In the genomic region with DNA sequence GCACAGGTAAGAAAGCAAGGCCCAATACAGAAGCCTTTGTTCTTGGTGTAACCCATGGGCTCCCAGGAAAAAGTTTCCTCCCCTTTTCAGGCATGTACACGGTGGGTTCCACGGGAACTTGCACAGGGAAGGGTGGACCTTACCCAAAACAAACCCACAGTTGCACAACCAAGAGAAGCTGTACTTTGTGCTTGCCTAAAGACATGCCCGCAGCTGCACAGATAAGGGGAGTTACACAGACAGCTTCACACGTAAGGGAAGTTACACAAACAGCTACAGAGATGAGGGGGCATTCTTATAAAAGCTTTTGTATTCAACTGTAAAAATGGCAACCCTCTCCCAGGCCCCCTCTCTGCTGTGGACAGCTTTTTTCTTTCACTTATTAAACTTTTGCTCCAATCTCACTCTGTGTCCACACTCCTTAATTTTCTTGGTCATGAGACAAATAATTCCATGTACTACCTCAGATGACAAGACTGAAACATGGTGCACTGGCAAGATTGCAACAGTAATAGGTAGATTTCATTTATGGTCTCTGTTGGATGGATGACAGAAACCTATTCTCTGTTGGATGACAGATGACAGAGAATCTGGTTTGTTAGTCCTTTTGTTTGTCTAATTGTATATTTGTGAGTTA, we compare ENCODE assay signal across 1 cellular context.
TF ChIP-seq lines count a peak whose summit lies in the region.

No MANE protein-coding gene starts in this region.

TF ChIP-seq in HepG2, 621 proteins besides CTCF, POLR2A, EP300 and RAD21 (continued from another document and continues in another):
- TF ChIP-seq, protein P1, sequence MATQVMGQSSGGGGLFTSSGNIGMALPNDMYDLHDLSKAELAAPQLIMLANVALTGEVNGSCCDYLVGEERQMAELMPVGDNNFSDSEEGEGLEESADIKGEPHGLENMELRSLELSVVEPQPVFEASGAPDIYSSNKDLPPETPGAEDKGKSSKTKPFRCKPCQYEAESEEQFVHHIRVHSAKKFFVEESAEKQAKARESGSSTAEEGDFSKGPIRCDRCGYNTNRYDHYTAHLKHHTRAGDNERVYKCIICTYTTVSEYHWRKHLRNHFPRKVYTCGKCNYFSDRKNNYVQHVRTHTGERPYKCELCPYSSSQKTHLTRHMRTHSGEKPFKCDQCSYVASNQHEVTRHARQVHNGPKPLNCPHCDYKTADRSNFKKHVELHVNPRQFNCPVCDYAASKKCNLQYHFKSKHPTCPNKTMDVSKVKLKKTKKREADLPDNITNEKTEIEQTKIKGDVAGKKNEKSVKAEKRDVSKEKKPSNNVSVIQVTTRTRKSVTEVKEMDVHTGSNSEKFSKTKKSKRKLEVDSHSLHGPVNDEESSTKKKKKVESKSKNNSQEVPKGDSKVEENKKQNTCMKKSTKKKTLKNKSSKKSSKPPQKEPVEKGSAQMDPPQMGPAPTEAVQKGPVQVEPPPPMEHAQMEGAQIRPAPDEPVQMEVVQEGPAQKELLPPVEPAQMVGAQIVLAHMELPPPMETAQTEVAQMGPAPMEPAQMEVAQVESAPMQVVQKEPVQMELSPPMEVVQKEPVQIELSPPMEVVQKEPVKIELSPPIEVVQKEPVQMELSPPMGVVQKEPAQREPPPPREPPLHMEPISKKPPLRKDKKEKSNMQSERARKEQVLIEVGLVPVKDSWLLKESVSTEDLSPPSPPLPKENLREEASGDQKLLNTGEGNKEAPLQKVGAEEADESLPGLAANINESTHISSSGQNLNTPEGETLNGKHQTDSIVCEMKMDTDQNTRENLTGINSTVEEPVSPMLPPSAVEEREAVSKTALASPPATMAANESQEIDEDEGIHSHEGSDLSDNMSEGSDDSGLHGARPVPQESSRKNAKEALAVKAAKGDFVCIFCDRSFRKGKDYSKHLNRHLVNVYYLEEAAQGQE (IDR thresholded peaks at IDR 0.05; ENCODE audit: borderline replicate concordance in 1 of 2, low read depth in 1 of 2, low read length in 2 of 2), result peak in 1 of 2 experiments; percentile 34; a peak in 1 of 4 replicates
- TF ChIP-seq SRSF1 (optimal IDR thresholded peaks at IDR 0.05; ENCODE audit: low read depth, low read length), result no peak
- no peak for TF ChIP-seq ZNF567 (CRISPR knock-in tag; IDR thresholded peaks at IDR 0.05; ENCODE audit: borderline replicate concordance)
- TF ChIP-seq ZBTB7B (CRISPR knock-in tag; IDR thresholded peaks at IDR 0.05), result peak; percentile 96
- TF ChIP-seq ZFP1 (CRISPR knock-in tag; IDR thresholded peaks at IDR 0.05), result peak; percentile 36; the same call in 1 of the 2 replicates
- TF ChIP-seq HNRNPH1 (optimal IDR thresholded peaks at IDR 0.05; ENCODE audit: low read depth, low read length), result no peak
- no peak for TF ChIP-seq ZNF333 (CRISPR knock-in tag; IDR thresholded peaks at IDR 0.05; ENCODE audit: borderline replicate concordance)
- TF ChIP-seq ZNF234 (CRISPR knock-in tag; conservative IDR thresholded peaks at IDR 0.05), result no peak
- peak; percentile 46 for TF ChIP-seq DRAP1 (CRISPR knock-in tag; IDR thresholded peaks at IDR 0.05)
- no peak for TF ChIP-seq PCBP1 (IDR thresholded peaks at IDR 0.05; ENCODE audit: borderline replicate concordance, low read depth, low read length)
- TF ChIP-seq ZNF598 (CRISPR knock-in tag; IDR thresholded peaks at IDR 0.05; ENCODE audit: borderline replicate concordance), result no peak
- TF ChIP-seq SETDB1 (CRISPR knock-in tag; IDR thresholded peaks at IDR 0.05; ENCODE audit: borderline replicate concordance), result no peak
- TF ChIP-seq ZNF724P (CRISPR knock-in tag; IDR thresholded peaks at IDR 0.05; ENCODE audit: borderline replicate concordance), result no peak
- TF ChIP-seq SNAPC2 (CRISPR knock-in tag; IDR thresholded peaks at IDR 0.05), result no peak
- TF ChIP-seq BHLHE40 (IDR thresholded peaks at IDR 0.05; ENCODE audit: low read length), result no peak
- TF ChIP-seq ISX (CRISPR knock-in tag; conservative IDR thresholded peaks at IDR 0.05), result no peak
- no peak for TF ChIP-seq IRX3 (CRISPR knock-in tag; IDR thresholded peaks at IDR 0.05; ENCODE audit: borderline replicate concordance, low read depth)
- TF ChIP-seq ZNF142 (CRISPR knock-in tag; IDR thresholded peaks at IDR 0.05), result no peak
- TF ChIP-seq ETS1 (CRISPR knock-in tag; IDR thresholded peaks at IDR 0.05), result no peak
- TF ChIP-seq HNF4G (IDR thresholded peaks at IDR 0.05; ENCODE audit: borderline replicate concordance, low read depth, low read length), result peak; percentile 94
- peak; percentile 86; the same call in 1 of the 2 replicates for TF ChIP-seq HNF4G (CRISPR knock-in tag; IDR thresholded peaks at IDR 0.05; ENCODE audit: borderline replicate concordance, low read depth)
- TF ChIP-seq ZNF296 (CRISPR knock-in tag; conservative IDR thresholded peaks at IDR 0.05), result no peak
- TF ChIP-seq ZNF44 (CRISPR knock-in tag; IDR thresholded peaks at IDR 0.05), result no peak
- 0 out of 2 replicates have a peak, but pooled peaks have one; percentile 57 for TF ChIP-seq ZNF761 (CRISPR knock-in tag; conservative IDR thresholded peaks at IDR 0.05)
- peak; percentile 57; the same call in 1 of the 2 replicates for TF ChIP-seq ZNF564 (CRISPR knock-in tag; IDR thresholded peaks at IDR 0.05)
- no peak for TF ChIP-seq JUN (CRISPR knock-in tag; IDR thresholded peaks at IDR 0.05)
- TF ChIP-seq ZNF616 (CRISPR knock-in tag; IDR thresholded peaks at IDR 0.05; ENCODE audit: low read depth), result no peak
- no peak for TF ChIP-seq HES4 (CRISPR knock-in tag; IDR thresholded peaks at IDR 0.05; ENCODE audit: borderline replicate concordance)
- TF ChIP-seq TP53 (CRISPR knock-in tag; conservative IDR thresholded peaks at IDR 0.05), result 0 out of 2 replicates have a peak, but pooled peaks have one; percentile 72
- TF ChIP-seq HIVEP1 (CRISPR knock-in tag; IDR thresholded peaks at IDR 0.05), result no peak
- TF ChIP-seq NONO (IDR thresholded peaks at IDR 0.05), result no peak
- no peak; the same call in none of the 2 replicates for TF ChIP-seq NONO (CRISPR knock-in tag; conservative IDR thresholded peaks at IDR 0.05)
- no peak for TF ChIP-seq ZNF672 (CRISPR knock-in tag; IDR thresholded peaks at IDR 0.05)
- peak; percentile 71; the same call in 1 of the 2 replicates for TF ChIP-seq KDM1A (CRISPR knock-in tag; IDR thresholded peaks at IDR 0.05)
- TF ChIP-seq HNF4A (CRISPR knock-in tag; IDR thresholded peaks at IDR 0.05), result peak; percentile 96
- TF ChIP-seq ZHX1 (CRISPR knock-in tag; IDR thresholded peaks at IDR 0.05; ENCODE audit: low read depth), result peak; percentile 78; the same call in 1 of the 2 replicates
- no peak for TF ChIP-seq ZNF572 (CRISPR knock-in tag; IDR thresholded peaks at IDR 0.05)
- TF ChIP-seq DBP (CRISPR knock-in tag; IDR thresholded peaks at IDR 0.05; ENCODE audit: not compliant biosample characterization), result no peak
- TF ChIP-seq ZNF556 (CRISPR knock-in tag; IDR thresholded peaks at IDR 0.05; ENCODE audit: borderline replicate concordance), result no peak; the same call in 1 of the 2 replicates
- TF ChIP-seq ZNF205 (CRISPR knock-in tag; IDR thresholded peaks at IDR 0.05), result 0 out of 2 replicates have a peak, but pooled peaks have one; percentile 45
- no peak for TF ChIP-seq CCAR2 (optimal IDR thresholded peaks at IDR 0.05; ENCODE audit: low read depth, low read length)
- TF ChIP-seq SRF (IDR thresholded peaks at IDR 0.05; ENCODE audit: low read depth, low read length), result no peak
- TF ChIP-seq ZNF841 (CRISPR knock-in tag; IDR thresholded peaks at IDR 0.05; ENCODE audit: borderline replicate concordance), result no peak
- TF ChIP-seq, protein P2, sequence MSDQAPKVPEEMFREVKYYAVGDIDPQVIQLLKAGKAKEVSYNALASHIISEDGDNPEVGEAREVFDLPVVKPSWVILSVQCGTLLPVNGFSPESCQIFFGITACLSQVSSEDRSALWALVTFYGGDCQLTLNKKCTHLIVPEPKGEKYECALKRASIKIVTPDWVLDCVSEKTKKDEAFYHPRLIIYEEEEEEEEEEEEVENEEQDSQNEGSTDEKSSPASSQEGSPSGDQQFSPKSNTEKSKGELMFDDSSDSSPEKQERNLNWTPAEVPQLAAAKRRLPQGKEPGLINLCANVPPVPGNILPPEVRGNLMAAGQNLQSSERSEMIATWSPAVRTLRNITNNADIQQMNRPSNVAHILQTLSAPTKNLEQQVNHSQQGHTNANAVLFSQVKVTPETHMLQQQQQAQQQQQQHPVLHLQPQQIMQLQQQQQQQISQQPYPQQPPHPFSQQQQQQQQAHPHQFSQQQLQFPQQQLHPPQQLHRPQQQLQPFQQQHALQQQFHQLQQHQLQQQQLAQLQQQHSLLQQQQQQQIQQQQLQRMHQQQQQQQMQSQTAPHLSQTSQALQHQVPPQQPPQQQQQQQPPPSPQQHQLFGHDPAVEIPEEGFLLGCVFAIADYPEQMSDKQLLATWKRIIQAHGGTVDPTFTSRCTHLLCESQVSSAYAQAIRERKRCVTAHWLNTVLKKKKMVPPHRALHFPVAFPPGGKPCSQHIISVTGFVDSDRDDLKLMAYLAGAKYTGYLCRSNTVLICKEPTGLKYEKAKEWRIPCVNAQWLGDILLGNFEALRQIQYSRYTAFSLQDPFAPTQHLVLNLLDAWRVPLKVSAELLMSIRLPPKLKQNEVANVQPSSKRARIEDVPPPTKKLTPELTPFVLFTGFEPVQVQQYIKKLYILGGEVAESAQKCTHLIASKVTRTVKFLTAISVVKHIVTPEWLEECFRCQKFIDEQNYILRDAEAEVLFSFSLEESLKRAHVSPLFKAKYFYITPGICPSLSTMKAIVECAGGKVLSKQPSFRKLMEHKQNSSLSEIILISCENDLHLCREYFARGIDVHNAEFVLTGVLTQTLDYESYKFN (CRISPR knock-in tag; conservative IDR thresholded peaks at IDR 0.05), result peak; percentile 93
- no peak for TF ChIP-seq KDM5A (IDR thresholded peaks at IDR 0.05; ENCODE audit: borderline replicate concordance, low read length)
- TF ChIP-seq DNMT3B (CRISPR knock-in tag; conservative IDR thresholded peaks at IDR 0.05), result no peak
